Comparison of ENCODE assay signal across 1 cellular context in the genomic region with DNA sequence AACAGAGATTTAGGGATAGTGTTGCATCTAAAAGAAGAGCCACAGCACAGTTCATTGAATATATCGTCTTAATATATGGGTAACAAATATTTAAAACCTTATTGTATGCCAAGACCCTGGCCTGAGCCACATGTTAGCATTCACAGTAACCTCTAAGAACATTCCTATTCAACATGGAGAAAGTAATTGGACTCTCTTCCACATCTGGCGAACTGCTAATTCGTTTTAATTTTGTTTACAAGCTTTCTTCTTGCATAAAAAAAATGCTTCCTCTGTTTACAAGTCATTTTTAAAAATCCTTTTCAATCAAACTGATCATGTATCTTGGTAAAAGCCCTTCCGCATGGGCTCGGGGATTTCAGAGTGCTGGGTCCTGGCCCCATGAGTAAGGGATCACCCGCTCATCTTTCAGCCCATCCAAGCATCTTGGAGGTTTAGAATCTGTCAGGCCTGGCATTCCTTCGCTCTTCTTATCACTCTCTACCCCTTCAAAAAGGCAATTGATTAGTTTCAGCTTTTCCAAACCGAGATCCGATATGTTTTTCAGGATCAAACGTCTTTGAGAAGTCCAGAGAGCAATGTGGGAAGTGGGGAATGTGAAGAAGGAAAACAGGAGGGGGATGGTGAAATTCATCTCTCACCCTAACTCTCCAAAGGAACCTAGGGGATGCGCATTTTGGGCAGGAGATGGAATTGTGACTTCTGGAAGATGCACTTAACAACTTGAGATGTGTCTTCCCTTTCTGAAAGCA.
TF ChIP-seq lines count a peak whose summit lies in the region.

No MANE protein-coding gene starts in this region.

TF ChIP-seq in H1, 55 proteins besides CTCF, POLR2A, EP300 and RAD21:
- TF ChIP-seq GABPA (IDR thresholded peaks at IDR 0.05; ENCODE audit: borderline replicate concordance, insufficient read depth, low read length), result no peak
- peak; percentile 39; the same call in 1 of the 2 replicates for TF ChIP-seq SUZ12 (IDR thresholded peaks at IDR 0.05; ENCODE audit: low read length)
- no peak for TF ChIP-seq BACH1 (IDR thresholded peaks at IDR 0.05; ENCODE audit: low read length)
- TF ChIP-seq TEAD4 (IDR thresholded peaks at IDR 0.05; ENCODE audit: low read depth, low read length), result 0 out of 2 replicates have a peak, but pooled peaks have one; percentile 10
- TF ChIP-seq EZH2 (IDR thresholded peaks at IDR 0.05; ENCODE audit: low read depth, low read length, severe bottlenecking), result peak; percentile 49
- TF ChIP-seq CHD2 (IDR thresholded peaks at IDR 0.05; ENCODE audit: low read length), result no peak
